Comparison of ENCODE assay signal across 8 cellular contexts in genomic region chr6:37699138-37699766, GRCh38. TPM values are rescaled to one million over a fixed set of nuclear protein-coding genes. Genes with fewer than 3 reads are reported as not detected.
DNase-seq lines count a peak whose midpoint lies in the region; ATAC-seq, FAIRE-seq and TF ChIP-seq lines count a peak whose summit lies in the region.

No MANE protein-coding gene starts in this region.

- H3K27me3 ChIP-seq in BLaER1 treated with 17β-estradiol and CSF1 and Interleukin-3, amounts not matched to agents 10 nM and 100 nM = peaks cover 41 to 53% (median 48%) of the 10 kb centered on the region in 11 experiments
- peaks cover 49% of the 10 kb centered on the region for H3K27me3 ChIP-seq in keratinocyte (ENCODE audit: control insufficient read depth, extremely low read depth, insufficient read depth, low read length)
- H3K27me3 ChIP-seq in thyroid gland = peaks cover 7% of the 10 kb centered on the region

- no peaks in the 10 kb centered on the region for H3K79me2 ChIP-seq in keratinocyte (ENCODE audit: control insufficient read depth, insufficient read depth, low read length)

- no peaks in the 10 kb centered on the region for H3K9me3 ChIP-seq in BLaER1 treated with 17β-estradiol and CSF1 and Interleukin-3, amounts not matched to agents 10 nM and 100 nM (replicated peaks in 1 of 11)
- H3K9me3 ChIP-seq in keratinocyte (ENCODE audit: control insufficient read depth, low read depth, low read length) = no peaks in the 10 kb centered on the region
- H3K9me3 ChIP-seq in thyroid gland = no peaks in the 10 kb centered on the region

- H2AFZ ChIP-seq in keratinocyte (ENCODE audit: control insufficient read depth, low read length) = no peak overlapping the region

- no peaks in the 10 kb centered on the region for H3K36me3 Mint-ChIP-seq in activated T-helper 17 cell treated with anti-CD3 and anti-CD28 coated beads, Interleukin-2, amount 50 U/mL, for 72 hours (ENCODE audit: low read depth)

- TF ChIP-seq POLR2A in thyroid gland (IDR thresholded peaks at IDR 0.05) = no peak

- no peak for TF ChIP-seq CTCF in keratinocyte (optimal IDR thresholded peaks at IDR 0.05 in 1 of 3, IDR thresholded peaks at IDR 0.05 in 1 of 3, conservative IDR thresholded peaks at IDR 0.05 in 1 of 3; ENCODE audit: extremely low read depth in 1 of 3, insufficient read depth in 2 of 3, low read length in 3 of 3)
- no peak for TF ChIP-seq CTCF in thyroid gland (IDR thresholded peaks at IDR 0.05)

- dilution Hi-C loops in keratinocyte (cut with MboI; ENCODE audit: extremely low pct_ligation_motif_present, low sequenced_read_pairs) = no loop called here

- H3K27ac Mint-ChIP-seq in activated T-helper 17 cell treated with anti-CD3 and anti-CD28 coated beads, Interleukin-2, amount 50 U/mL, for 72 hours = no peak overlapping the region

- peak overlapping the region; percentile 67 to 88 (median 85); a peak in 21 of 22 replicates for H3K9ac ChIP-seq in BLaER1 treated with 17β-estradiol and CSF1 and Interleukin-3, amounts not matched to agents 10 nM and 100 nM
- H3K9ac ChIP-seq in keratinocyte (ENCODE audit: control insufficient read depth, extremely low read depth, insufficient read depth, low read length) = no peak overlapping the region

- H3K4me2 ChIP-seq in BLaER1 treated with 17β-estradiol and CSF1 and Interleukin-3, amounts not matched to agents 10 nM and 100 nM = peak overlapping the region; percentile 95 to 100 (median 99)
- peak overlapping the region; percentile 93 for H3K4me2 ChIP-seq in keratinocyte (ENCODE audit: control insufficient read depth, extremely low read depth, insufficient read depth, low read depth, low read length)

- ATAC-seq in activated T-helper 17 cell treated with anti-CD3 and anti-CD28 coated beads, Interleukin-2, amount 50 U/mL, for 72 hours (replicated peaks) = no peak
- ATAC-seq in GM18511 (IDR thresholded peaks at IDR 0.05; ENCODE audit: unreplicated experiment) (no peak), GM21528 (IDR thresholded peaks at IDR 0.05; ENCODE audit: low FRiP score, unreplicated experiment) (no peak)

- H3K9me3 Mint-ChIP-seq in activated T-helper 17 cell treated with anti-CD3 and anti-CD28 coated beads, Interleukin-2, amount 50 U/mL, for 72 hours = no peaks in the 10 kb centered on the region

- H3K4me3 Mint-ChIP-seq in activated T-helper 17 cell treated with anti-CD3 and anti-CD28 coated beads, Interleukin-2, amount 50 U/mL, for 72 hours = peak overlapping the region; percentile 94

- H3K9me1 ChIP-seq in keratinocyte (ENCODE audit: control insufficient read depth, extremely low read depth, insufficient read depth, low read length) = no peaks in the 10 kb centered on the region

- 20 to 24% methylated on average over 27 to 32 of the region's 32 CpGs for WGBS in thyroid gland, 2 donors

- no peaks in the 10 kb centered on the region for H3K36me3 ChIP-seq in BLaER1 treated with 17β-estradiol and CSF1 and Interleukin-3, amounts not matched to agents 10 nM and 100 nM
- H3K36me3 ChIP-seq in keratinocyte (ENCODE audit: control insufficient read depth in 2 of 2, extremely low read depth in 1 of 2, insufficient read depth in 2 of 2, low read length in 2 of 2) (no peaks in the 10 kb centered on the region), thyroid gland (no peaks in the 10 kb centered on the region)

- no peak; the same call in 1 of the 2 replicates for TF ChIP-seq RAD21 in Ishikawa (IDR thresholded peaks at IDR 0.05; ENCODE audit: low read depth)

- H3K4me1 ChIP-seq in BLaER1 treated with 17β-estradiol and CSF1 and Interleukin-3, amounts not matched to agents 10 nM and 100 nM = peaks cover 52 to 79% (median 72%) of the 10 kb centered on the region in 10 experiments
- peaks cover 17% of the 10 kb centered on the region for H3K4me1 ChIP-seq in keratinocyte (ENCODE audit: control insufficient read depth, extremely low read depth, insufficient read depth, low read length)
- H3K4me1 ChIP-seq in thyroid gland = peaks cover 9 to 19% of the 10 kb centered on the region in 2 donors

- H3K4me1 Mint-ChIP-seq in activated T-helper 17 cell treated with anti-CD3 and anti-CD28 coated beads, Interleukin-2, amount 50 U/mL, for 72 hours = peaks cover 10% of the 10 kb centered on the region

- DNase-seq in keratinocyte (ENCODE audit: low read depth, low spot score) = no peak
- no peak for DNase-seq in thyroid gland
- no peak for DNase-seq in MV-4-11 (lab: John Stamatoyannopoulos, UW)

- H3K4me3 ChIP-seq in BLaER1 treated with 17β-estradiol and CSF1 and Interleukin-3, amounts not matched to agents 10 nM and 100 nM = peak overlapping the region; percentile 71 to 85 (median 78)
- H3K4me3 ChIP-seq in keratinocyte (ENCODE audit: control insufficient read depth in 2 of 3, extremely low read depth in 1 of 3, insufficient read depth in 2 of 3, low read depth in 1 of 3, low read length in 3 of 3) (peak overlapping the region; percentile 46 to 85 (median 82)), thyroid gland (replicated peaks in 1 of 3) (peak overlapping the region in 2 of 3 donors; percentile 58 to 63)

- peaks cover 26% of the 10 kb centered on the region for H3K27me3 Mint-ChIP-seq in activated T-helper 17 cell treated with anti-CD3 and anti-CD28 coated beads, Interleukin-2, amount 50 U/mL, for 72 hours

- no peak for FAIRE-seq in keratinocyte (lab: Jason Lieb, UNC)

- peaks cover 23 to 72% (median 30%) of the 10 kb centered on the region in 11 experiments; a peak in 21 of 22 replicates for H4K20me1 ChIP-seq in BLaER1 treated with 17β-estradiol and CSF1 and Interleukin-3, amounts not matched to agents 10 nM and 100 nM
- H4K20me1 ChIP-seq in keratinocyte (ENCODE audit: control insufficient read depth, extremely low read depth, insufficient read depth, low read length) = no peaks in the 10 kb centered on the region

- TF ChIP-seq EP300 in Ishikawa (IDR thresholded peaks at IDR 0.05; ENCODE audit: borderline replicate concordance) = no peak

- intact Hi-C loops in thyroid gland (cut with DNase I) = no loop called here

- H3K27ac ChIP-seq in BLaER1 treated with 17β-estradiol and CSF1 and Interleukin-3, amounts not matched to agents 10 nM and 100 nM = peak overlapping the region in 6 of 11 experiments; percentile 65 to 85 (median 80); a peak in 12 of 22 replicates
- no peak overlapping the region for H3K27ac ChIP-seq in keratinocyte (ENCODE audit: control insufficient read depth, insufficient read depth, low read length)
- no peak overlapping the region for H3K27ac ChIP-seq in thyroid gland

TF ChIP-seq in Ishikawa, 13 proteins besides CTCF, POLR2A, EP300 and RAD21:
- TF ChIP-seq USF1 (IDR thresholded peaks at IDR 0.05) = no peak
- no peak for TF ChIP-seq CREB1 (IDR thresholded peaks at IDR 0.05; ENCODE audit: low read depth)
- TF ChIP-seq TCF12 (IDR thresholded peaks at IDR 0.05; ENCODE audit: low read depth) = 0 out of 2 replicates have a peak, but pooled peaks have one; percentile 39

RNA-seq across cellular contexts. Expression of gene MDGA1, which starts 1.6 kb away (rescaled TPM):
- 1 to 10 TPM in 1 of 2 donors, under 1 TPM in 1; 0.32 to 3.0 TPM for total RNA-seq in activated T-helper 17 cell treated with anti-CD3 and anti-CD28 coated beads, Interleukin-2, amount 50 U/mL, for 72 hours
- 0.26 to 1.0 TPM (median 0.32 TPM) in 3 replicates for polyA plus RNA-seq in keratinocyte
- 0.29 TPM for polyA plus RNA-seq in keratinocyte (2011; ENCODE audit: low read depth)
- polyA plus RNA-seq in keratinocyte (2011; cell fraction: cytosol; rRNA removed) = 0.11 and 0.23 TPM in 2 replicates
- polyA plus RNA-seq in keratinocyte (2011; cell fraction: nucleus; rRNA removed) = 2.3 and 2.4 TPM in 2 replicates
- 0.38 and 0.77 TPM in 2 replicates for polyA plus RNA-seq in keratinocyte (2012; ENCODE audit: low replicate concordance)
- polyA minus RNA-seq in keratinocyte = 0.26 to 5.0 TPM (median 4.2 TPM) in 3 replicates
- 0.19 TPM for polyA minus RNA-seq in keratinocyte (2011; cell fraction: cytosol; rRNA and poly(A)+ RNA removed)
- 0.84 and 1.6 TPM in 2 replicates for polyA minus RNA-seq in keratinocyte (2011; cell fraction: nucleus; rRNA and poly(A)+ RNA removed)
- 1 to 10 TPM in 3 of 4 donors, under 1 TPM in 1; 0.83 to 3.9 (median 1.6) TPM for total RNA-seq in thyroid gland

Comparison
In these comparisons a context has a peak if more than half of its experiments do, and no peak if none do; other contexts are left out.
1. H3K27ac ChIP-seq: peak in BLaER1 treated with 17β-estradiol and CSF1 and Interleukin-3, amounts not matched to agents 10 nM and 100 nM (6 of 11); none in keratinocyte (single experiment) and thyroid gland (0 of 3).
2. Peak in every context shown above with its lines, with median percentiles within 50 percentile points of each other: H3K4me3 ChIP-seq.